ENCODE assay signal across 9 cellular contexts in genomic region chr16:369275-369865, GRCh38. TPM values are rescaled to one million over a fixed set of nuclear protein-coding genes. Genes with fewer than 3 reads are reported as not detected.
DNase-seq lines count a peak whose midpoint lies in the region; ATAC-seq and TF ChIP-seq lines count a peak whose summit lies in the region.
"Had no signal": no experiment of that assay in that cellular context is flagged by ENCODE, and none has a peak within 500 bp of the region (broad histone marks: within the 10 kb centered on the region; RNA-seq: fewer than 3 reads in every experiment).

No MANE protein-coding gene starts in this region.

- POLR2A ChIA-PET in RWPE1 (lab: Yijun Ruan, JAX; ENCODE audit: low non-redundant PET), result no interaction called here

- peaks cover 14 to 26% (median 23%) of the 10 kb centered on the region in 4 donors for H3K4me1 ChIP-seq in esophagus muscularis mucosa
- H3K4me1 ChIP-seq in skeletal muscle satellite cell (ENCODE audit: control insufficient read depth, insufficient read depth, low read length), result peaks cover 17% of the 10 kb centered on the region

- H3K4me2 ChIP-seq in skeletal muscle satellite cell (ENCODE audit: low read length), result peak overlapping the region; percentile 81

- no peak for DNase-seq in T-helper 2 cell treated with Interferon-gamma antibody and Interleukin-4, amounts not matched to agents 5 μg/mL and 100 μg/mL, for 36 hours (ENCODE audit: low spot score)
- DNase-seq in T-helper 2 cell (no peak), RWPE1 (ENCODE audit: low spot score) (no peak), esophagus muscularis mucosa (ENCODE audit: extremely low spot score) (no peak), COLO668 (lab: John Stamatoyannopoulos, UW; ENCODE audit: unreplicated experiment) (no peak)
- DNase-seq: left colon had no signal

- H3K36me3 ChIP-seq in esophagus muscularis mucosa, result peaks cover 36 to 66% (median 62%) of the 10 kb centered on the region in 4 donors
- H3K36me3 ChIP-seq in skeletal muscle satellite cell (ENCODE audit: insufficient read depth, low read length), result peaks cover 43% of the 10 kb centered on the region

- intact Hi-C loops in esophagus muscularis mucosa (cut with DNase I), result no loop called here

- H3K4me3 Mint-ChIP-seq in T-helper 2 cell treated with Interferon-gamma antibody and Interleukin-4, amounts not matched to agents 5 μg/mL and 100 μg/mL, for 36 hours, result peak overlapping the region; percentile 73

- no peak for ATAC-seq in GM21529 (IDR thresholded peaks at IDR 0.05; ENCODE audit: unreplicated experiment)
- no peak for ATAC-seq in HG02852 (IDR thresholded peaks at IDR 0.05; ENCODE audit: unreplicated experiment)

- H3K9me3 ChIP-seq in esophagus muscularis mucosa, result no peaks in the 10 kb centered on the region
- H3K9me3 ChIP-seq in skeletal muscle satellite cell (replicated peaks; ENCODE audit: low read length), result no peaks in the 10 kb centered on the region

- peaks cover 14% of the 10 kb centered on the region for H3K4me1 Mint-ChIP-seq in T-helper 2 cell treated with Interferon-gamma antibody and Interleukin-4, amounts not matched to agents 5 μg/mL and 100 μg/mL, for 36 hours (ENCODE audit: low read depth)

- 86% methylated on average over 16 of the region's 20 CpGs for WGBS in esophagus muscularis mucosa

- H3K27ac ChIP-seq in RWPE1 (peak overlapping the region; percentile 65), esophagus muscularis mucosa (replicated peaks in 1 of 4) (no peak overlapping the region)

- peak overlapping the region; percentile 61 for H3K9ac ChIP-seq in skeletal muscle satellite cell (ENCODE audit: low read depth, low read length)

- H3K4me3 ChIP-seq in esophagus muscularis mucosa (peak overlapping the region in 3 of 4 donors; percentile 56 to 62 (median 57)), skeletal muscle satellite cell (ENCODE audit: low read length) (peak overlapping the region; percentile 73)

- H3K9me3 Mint-ChIP-seq in T-helper 2 cell treated with Interferon-gamma antibody and Interleukin-4, amounts not matched to agents 5 μg/mL and 100 μg/mL, for 36 hours, result no peaks in the 10 kb centered on the region

- TF ChIP-seq EP300 in esophagus muscularis mucosa (IDR thresholded peaks at IDR 0.05), result no peak

- no peaks in the 10 kb centered on the region for H3K27me3 Mint-ChIP-seq in T-helper 2 cell treated with Interferon-gamma antibody and Interleukin-4, amounts not matched to agents 5 μg/mL and 100 μg/mL, for 36 hours (ENCODE audit: low read depth)

- H3K27ac Mint-ChIP-seq in T-helper 2 cell treated with Interferon-gamma antibody and Interleukin-4, amounts not matched to agents 5 μg/mL and 100 μg/mL, for 36 hours, result no peak overlapping the region

- peaks cover 18% of the 10 kb centered on the region for H3K36me3 Mint-ChIP-seq in T-helper 2 cell treated with Interferon-gamma antibody and Interleukin-4, amounts not matched to agents 5 μg/mL and 100 μg/mL, for 36 hours (ENCODE audit: low read depth)

- TF ChIP-seq POLR2A in esophagus muscularis mucosa (IDR thresholded peaks at IDR 0.05; ENCODE audit: low read depth), result no peak

- H3K27me3 ChIP-seq in esophagus muscularis mucosa, result peaks cover 0 to 7% (median 0%) of the 10 kb centered on the region in 4 donors
- no peaks in the 10 kb centered on the region for H3K27me3 ChIP-seq in skeletal muscle satellite cell (ENCODE audit: control insufficient read depth, insufficient read depth, low read length)

- CTCF ChIA-PET in RWPE1 (lab: Yijun Ruan, JAX), result no interaction called here

- TF ChIP-seq CTCF in RWPE1 (conservative IDR thresholded peaks at IDR 0.05; ENCODE audit: low read depth), result no peak
- no peak for TF ChIP-seq CTCF in esophagus muscularis mucosa (IDR thresholded peaks at IDR 0.05)

RNA-seq across cellular contexts. Expression of gene MRPL28, which starts 1.0 kb away (rescaled TPM):
- 10 to 100 TPM; 53.6 to 93.8 (median 69.5) TPM for total RNA-seq in esophagus muscularis mucosa
- 83.1 and 89.3 TPM in 2 replicates for total RNA-seq in skeletal muscle satellite cell (2012; rRNA removed)

RNA-seq across cellular contexts. Expression of gene PGAP6, which starts 12.4 kb away (rescaled TPM):
- 10 to 100 TPM; 32.8 to 53.5 (median 46.3) TPM for total RNA-seq in esophagus muscularis mucosa
- 55.7 and 57.8 TPM in 2 replicates for total RNA-seq in skeletal muscle satellite cell (2012; rRNA removed)

RNA-seq across cellular contexts. Expression of gene AXIN1, which starts 16.8 kb away (rescaled TPM):
- total RNA-seq in esophagus muscularis mucosa, result 10 to 100 TPM; 24.1 to 56.2 (median 44.1) TPM
- total RNA-seq in skeletal muscle satellite cell (2012; rRNA removed), result 21.0 and 21.8 TPM in 2 replicates

RNA-seq across cellular contexts. Expression of gene NME4, which starts 27.6 kb away (rescaled TPM):
- total RNA-seq in esophagus muscularis mucosa, result 100 to 1,000 TPM; 114 to 158 (median 124) TPM
- total RNA-seq in skeletal muscle satellite cell (2012; rRNA removed), result 86.2 and 134 TPM in 2 replicates

RNA-seq across cellular contexts. Expression of gene DECR2, which starts 32.3 kb away (rescaled TPM):
- total RNA-seq in esophagus muscularis mucosa, result 10 to 100 TPM; 11.8 to 18.3 (median 17.4) TPM
- 17.5 and 21.8 TPM in 2 replicates for total RNA-seq in skeletal muscle satellite cell (2012; rRNA removed)
